5 cellular contexts compared by ENCODE assay signal in genomic region chr16:29298307-29298706, GRCh38.
DNase-seq lines count a peak whose midpoint lies in the region; ATAC-seq, FAIRE-seq and TF ChIP-seq lines count a peak whose summit lies in the region.
"Not testable (repeated sequence)": the region's sequence is repeated elsewhere in the genome, so short reads cannot be mapped to it uniquely, and the experiment has no call there.

No MANE protein-coding gene starts in this region.

- CTCF ChIA-PET in HEK293 (lab: Yijun Ruan, JAX): not testable (repeated sequence)

- H3F3A ChIP-seq in neural progenitor cell (ENCODE audit: low read depth): not testable (repeated sequence)

- not testable (repeated sequence) for H3K36me3 Mint-ChIP-seq in memory B cell, neural progenitor cell

- not testable (repeated sequence) for H3K4me3 ChIP-seq in HEK293 (ENCODE audit: low read depth, low read length); neural progenitor cell

- H4K20me1 ChIP-seq in neural progenitor cell (ENCODE audit: low read depth): not testable (repeated sequence)

- not testable (repeated sequence) for H3K27ac ChIP-seq in HEK293 (ENCODE audit: extremely low read depth, low read depth, low read length); neural progenitor cell

- not testable (repeated sequence) for ATAC-seq in memory B cell (ENCODE audit: low read depth)

- not testable (repeated sequence) for H3K4me3 Mint-ChIP-seq in memory B cell
- H3K4me3 Mint-ChIP-seq in neural progenitor cell: peak overlapping the region; percentile 21

- H3K79me2 ChIP-seq in neural progenitor cell (ENCODE audit: low read depth): not testable (repeated sequence)

- H3K27ac Mint-ChIP-seq in memory B cell: peak overlapping the region; percentile 66
- not testable (repeated sequence) for H3K27ac Mint-ChIP-seq in neural progenitor cell

- not testable (repeated sequence) for H3K27me3 Mint-ChIP-seq in memory B cell; neural progenitor cell (ENCODE audit: insufficient read depth, low read depth)

- not testable (repeated sequence) for H3K4me1 ChIP-seq in HEK293 (ENCODE audit: control insufficient read depth, insufficient read depth, low read length); neural progenitor cell

- TF ChIP-seq POLR2A in GM12891 (IDR thresholded peaks at IDR 0.05; ENCODE audit: low read depth, low read length): not testable (repeated sequence)

- POLR2A ChIA-PET in HEK293 (lab: Yijun Ruan, JAX): not testable (repeated sequence)

- not testable (repeated sequence) for H3K4me2 ChIP-seq in neural progenitor cell

- H3K9me3 Mint-ChIP-seq in memory B cell, neural progenitor cell: not testable (repeated sequence)

- H2AFZ ChIP-seq in neural progenitor cell (replicated peaks): not testable (repeated sequence)

- H3K4me1 Mint-ChIP-seq in memory B cell: peaks cover 12% of the 10 kb centered on the region
- H3K4me1 Mint-ChIP-seq in neural progenitor cell: peaks cover 36% of the 10 kb centered on the region

- TF ChIP-seq CTCF in HEK293 (tag by site-specific recombination; IDR thresholded peaks at IDR 0.05); neural progenitor cell (IDR thresholded peaks at IDR 0.05): not testable (repeated sequence)

- H3K9me3 ChIP-seq in HEK293 (ENCODE audit: control insufficient read depth, insufficient read depth, low read depth, low read length); neural progenitor cell (ENCODE audit: low read depth): not testable (repeated sequence)

- not testable (repeated sequence) for DNase-seq in GM12891 (ENCODE audit: insufficient read length, low spot score); memory B cell (ENCODE audit: low spot score in 2 of 2); neural progenitor cell (ENCODE audit: low spot score); urothelium cell line (ENCODE audit: low spot score)

- H3K9ac ChIP-seq in neural progenitor cell: not testable (repeated sequence)

- not testable (repeated sequence) for H3K27me3 ChIP-seq in neural progenitor cell

- FAIRE-seq in GM12891 (lab: Jason Lieb, UNC) (peak; percentile 16), urothelium cell line (lab: Jason Lieb, UNC) (peak; percentile 90)

- not testable (repeated sequence) for H3K36me3 ChIP-seq in HEK293 (ENCODE audit: control insufficient read depth in 2 of 2, insufficient read depth in 1 of 2, low read length in 2 of 2); neural progenitor cell

TF ChIP-seq in HEK293, 187 proteins besides CTCF, POLR2A, EP300 and RAD21:
- TF ChIP-seq ZBTB17 (tag by site-specific recombination; IDR thresholded peaks at IDR 0.05): peak; percentile 70
